In the genomic region with DNA sequence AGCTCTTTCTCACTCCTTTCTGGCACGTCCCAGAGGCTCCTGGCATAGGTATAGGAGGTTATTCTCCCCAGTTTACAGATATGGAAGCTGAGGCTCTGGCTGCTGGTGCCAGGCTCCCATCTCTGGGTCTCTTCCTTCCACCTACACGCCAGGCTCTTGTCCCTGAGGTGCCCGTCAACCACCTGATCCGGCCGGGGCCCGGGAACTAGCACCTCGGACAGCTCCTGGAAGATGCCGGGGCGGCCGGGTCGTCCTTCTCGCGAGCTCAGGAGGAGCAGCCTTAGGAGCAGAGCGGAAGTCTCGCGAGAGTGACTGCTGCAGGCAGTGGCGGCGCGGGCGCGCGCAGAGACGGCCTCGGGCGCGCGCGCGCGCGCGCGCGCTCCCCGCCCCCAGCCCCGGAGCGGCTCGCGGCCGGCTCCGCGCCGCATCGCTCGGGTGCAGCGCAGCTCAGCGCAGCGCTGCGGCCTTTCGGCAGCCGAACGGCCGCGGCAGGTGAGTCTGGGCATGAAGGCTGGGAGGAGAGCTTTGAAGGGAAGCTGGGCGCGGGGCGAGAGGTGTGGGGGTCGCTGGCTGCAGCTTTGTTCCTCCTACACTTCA, we compare ENCODE assay signal across 7 cellular contexts. TPM values are rescaled to one million over a fixed set of nuclear protein-coding genes. Genes with fewer than 3 reads are reported as not detected.
DNase-seq lines count a peak whose midpoint lies in the region; ATAC-seq, FAIRE-seq and TF ChIP-seq lines count a peak whose summit lies in the region.

A gene with protein sequence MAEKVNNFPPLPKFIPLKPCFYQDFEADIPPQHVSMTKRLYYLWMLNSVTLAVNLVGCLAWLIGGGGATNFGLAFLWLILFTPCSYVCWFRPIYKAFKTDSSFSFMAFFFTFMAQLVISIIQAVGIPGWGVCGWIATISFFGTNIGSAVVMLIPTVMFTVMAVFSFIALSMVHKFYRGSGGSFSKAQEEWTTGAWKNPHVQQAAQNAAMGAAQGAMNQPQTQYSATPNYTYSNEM (plus strand): TSS at position 382 of the 597 bp plus-strand sequence. CDS start 16,277 bp downstream, outside the sequence.

- TF ChIP-seq EP300 in HepG2 (IDR thresholded peaks at IDR 0.05; ENCODE audit: low read depth in 2 of 2, low read length in 2 of 2), result peak; percentile 18 to 27; a peak in 1 of 4 replicates
- TF ChIP-seq EP300 in HepG2 (CRISPR knock-in tag; IDR thresholded peaks at IDR 0.05; ENCODE audit: borderline replicate concordance), result no peak

- no peaks in the 10 kb centered on the region for H3K9me3 Mint-ChIP-seq in activated CD4-positive, alpha-beta memory T cell treated with anti-CD3 and anti-CD28 coated beads, Interleukin-2, amount 10 ng/mL, durations not matched to agents 7 days and 5 days

- H3K27ac ChIP-seq in duodenal mucosa (ENCODE audit: low read depth, low read length) (no peak within 1 kb of the TSS), HepG2 (ENCODE audit: extremely low read length, insufficient read depth, low read length) (peak within 1 kb of the TSS; percentile 71)

- peak within 1 kb of the TSS; percentile 78 to 86 for H3K4me3 ChIP-seq in duodenal mucosa (ENCODE audit: low read depth in 1 of 2, low read length in 2 of 2)
- peak within 1 kb of the TSS; percentile 79 to 96 (median 95) for H3K4me3 ChIP-seq in HepG2 (replicated peaks in 1 of 3; ENCODE audit: insufficient read depth in 1 of 3, low read depth in 2 of 3, low read length in 3 of 3)

- H3K9me3 ChIP-seq in duodenal mucosa (ENCODE audit: control insufficient read depth in 1 of 2, low read length in 2 of 2) (no peaks in the 10 kb centered on the region), HepG2 (ENCODE audit: low read length) (no peaks in the 10 kb centered on the region)

- H2AFZ ChIP-seq in HepG2 (ENCODE audit: low read length), result peak within 1 kb of the TSS; percentile 50

- TF ChIP-seq CTCF in HepG2 (CRISPR knock-in tag; IDR thresholded peaks at IDR 0.05), result no peak

- intact Hi-C loops in HepG2 (cut with micrococcal nuclease; ENCODE audit: unreplicated experiment), result no loop called here

- H3K36me3 ChIP-seq in duodenal mucosa (ENCODE audit: control insufficient read depth in 1 of 2, insufficient read depth in 2 of 2, low read length in 2 of 2), result no peaks in the 10 kb centered on the region
- no peaks in the 10 kb centered on the region for H3K36me3 ChIP-seq in HepG2 (replicated peaks in 1 of 2; ENCODE audit: control insufficient read depth in 1 of 2, insufficient read depth in 2 of 2, low read length in 2 of 2)

- peak; percentile 40 to 62; a peak in 1 of 4 replicates for TF ChIP-seq POLR2A in HepG2 (IDR thresholded peaks at IDR 0.05; ENCODE audit: insufficient read depth in 1 of 2, low read depth in 2 of 2, low read length in 2 of 2)

- peak; percentile 89 for DNase-seq in HK-2 (ENCODE audit: unreplicated experiment)
- peak; percentile 91 for DNase-seq in NCI-H774 (lab: John Stamatoyannopoulos, UW)
- DNase-seq in activated CD4-positive, alpha-beta memory T cell treated with anti-CD3 and anti-CD28 coated beads, Interleukin-2, amount 10 ng/mL, durations not matched to agents 7 days and 5 days, result peak; percentile 94
- DNase-seq in HepG2 (ENCODE audit: low spot score), result peak; percentile 90
- peak; percentile 93 to 94 for DNase-seq in stimulated activated CD4-positive, alpha-beta T cell treated with anti-CD3 and anti-CD28 coated beads, Interleukin-2, amount 100 ng/mL, for 24 hours

- H3K27me3 ChIP-seq in duodenal mucosa (ENCODE audit: control insufficient read depth in 1 of 2, insufficient read depth in 2 of 2, low read length in 2 of 2), result peaks cover 4 to 7% of the 10 kb centered on the region in 2 donors
- 0 out of 5 replicates have a peak, but pooled peaks cover 0 to 3% of the 10 kb centered on the region in 2 experiments for H3K27me3 ChIP-seq in HepG2 (ENCODE audit: control insufficient read depth in 1 of 2, insufficient read depth in 2 of 2, low read length in 2 of 2)

- FAIRE-seq in HepG2 (lab: Jason Lieb, UNC), result no peak

- peaks cover 19% of the 10 kb centered on the region for H3K79me2 ChIP-seq in HepG2 (ENCODE audit: insufficient read depth, low read length)

- H3K27ac Mint-ChIP-seq in activated CD4-positive, alpha-beta memory T cell treated with anti-CD3 and anti-CD28 coated beads, Interleukin-2, amount 10 ng/mL, durations not matched to agents 7 days and 5 days, result peak within 1 kb of the TSS; percentile 15

- no TSS peak for BruUV-seq in HepG2 (replicated peaks; lab: Mats Ljungman, UMichigan)

- POLR2A ChIA-PET in activated CD4-positive, alpha-beta memory T cell treated with anti-CD3 and anti-CD28 coated beads, Interleukin-2, amount 10 ng/mL, durations not matched to agents 7 days and 5 days (lab: Charles Lee), result interaction anchor here (0.7 to 2.7 kb wide), 5 partner anchors 28 to 57 kb away, joined by 3 to 10 read pairs (median 4); a partner anchor contains a TSS
- POLR2A ChIA-PET in HepG2 (lab: Yijun Ruan, JAX), result interaction anchor here (0.6 to 2.1 kb wide), 8 partner anchors 8 to 373 kb away, joined by 3 to 17 read pairs (median 5); a partner anchor contains a TSS

- H3K4me1 Mint-ChIP-seq in activated CD4-positive, alpha-beta memory T cell treated with anti-CD3 and anti-CD28 coated beads, Interleukin-2, amount 10 ng/mL, durations not matched to agents 7 days and 5 days, result peaks cover 16% of the 10 kb centered on the region

- H3K9ac ChIP-seq in duodenal mucosa (ENCODE audit: low read depth in 1 of 2, low read length in 2 of 2) (peak within 1 kb of the TSS; percentile 72), HepG2 (ENCODE audit: insufficient read depth, low read depth, low read length) (peak within 1 kb of the TSS; percentile 62)

- H3K4me1 ChIP-seq in duodenal mucosa (ENCODE audit: control insufficient read depth in 1 of 2, insufficient read depth in 2 of 2, low read length in 2 of 2), result peaks cover 25 to 30% of the 10 kb centered on the region in 2 donors
- H3K4me1 ChIP-seq in HepG2 (ENCODE audit: insufficient read depth, low read length), result peaks cover 21% of the 10 kb centered on the region

- in situ Hi-C loops in HepG2 (cut with HindIII; ENCODE audit: extremely low pct_ligation_motif_present, low pct_unique_long_range_greater_than_20kb), result no loop called here

- no peaks in the 10 kb centered on the region; the same call in 1 of the 2 replicates for H4K20me1 ChIP-seq in HepG2 (ENCODE audit: insufficient read depth, low read length)

- TF ChIP-seq RAD21 in HepG2 (CRISPR knock-in tag; IDR thresholded peaks at IDR 0.05), result no peak

- CTCF ChIA-PET in activated CD4-positive, alpha-beta memory T cell treated with anti-CD3 and anti-CD28 coated beads, Interleukin-2, amount 10 ng/mL, durations not matched to agents 7 days and 5 days (lab: Charles Lee), result interaction anchor here (0.6 to 1.7 kb wide), 7 partner anchors 17 to 348 kb away, joined by 3 to 7 read pairs (median 3); a partner anchor contains a TSS
- CTCF ChIA-PET in HepG2 (lab: Yijun Ruan, JAX; ENCODE audit: low intra/inter-chr PET ratio, low total read pairs), result no interaction called here

- WGBS in HepG2 (ENCODE audit: low lambda C conversion rate), result 1% methylated on average over 18 of the region's 58 CpGs

- H3K36me3 Mint-ChIP-seq in activated CD4-positive, alpha-beta memory T cell treated with anti-CD3 and anti-CD28 coated beads, Interleukin-2, amount 10 ng/mL, durations not matched to agents 7 days and 5 days (ENCODE audit: low read depth), result no peaks in the 10 kb centered on the region

- peaks cover 44% of the 10 kb centered on the region for H3K27me3 Mint-ChIP-seq in activated CD4-positive, alpha-beta memory T cell treated with anti-CD3 and anti-CD28 coated beads, Interleukin-2, amount 10 ng/mL, durations not matched to agents 7 days and 5 days

- H3K4me3 Mint-ChIP-seq in activated CD4-positive, alpha-beta memory T cell treated with anti-CD3 and anti-CD28 coated beads, Interleukin-2, amount 10 ng/mL, durations not matched to agents 7 days and 5 days, result peak within 1 kb of the TSS; percentile 71

- peak; percentile 76 for ATAC-seq in GM18861 (IDR thresholded peaks at IDR 0.05; ENCODE audit: unreplicated experiment)
- peak; percentile 76 for ATAC-seq in HepG2

- peak within 1 kb of the TSS; percentile 96 for H3K4me2 ChIP-seq in HepG2 (ENCODE audit: low read depth, low read length)

RNA-seq across cellular contexts. Expression of the gene that starts here (rescaled TPM):
- total RNA-seq in activated CD4-positive, alpha-beta memory T cell treated with anti-CD3 and anti-CD28 coated beads, Interleukin-2, amount 10 ng/mL, durations not matched to agents 7 days and 5 days, result under 1 TPM; 0.60 to 0.81 TPM
- 31.1 and 34.3 TPM in 2 replicates for total RNA-seq in HepG2 (2016; rRNA removed; fragmentation: Illumina TruSeq; extraction: Trizol)
- total RNA-seq in HepG2 (2016; cell fraction: cytosol; rRNA removed; fragmentation: Illumina TruSeq; extraction: Trizol; ENCODE audit: low read depth), result 18.1 and 20.2 TPM in 2 replicates
- total RNA-seq in HepG2 (2016; cell fraction: insoluble cytoplasmic fraction; rRNA removed; fragmentation: Illumina TruSeq; extraction: Trizol), result 28.9 and 30.0 TPM in 2 replicates
- total RNA-seq in HepG2 (2016; cell fraction: membrane; rRNA removed; fragmentation: Illumina TruSeq; extraction: Trizol), result 51.8 and 60.3 TPM in 2 replicates
- total RNA-seq in HepG2 (2016; cell fraction: nucleus; rRNA removed; fragmentation: Illumina TruSeq; extraction: Trizol), result 18.6 and 23.6 TPM in 2 replicates
- polyA plus RNA-seq in HepG2 (2011; rRNA removed), result 49.0 and 58.1 TPM in 2 replicates
- 46.5 and 47.4 TPM in 2 replicates for polyA plus RNA-seq in HepG2 (2011; cell fraction: cytosol; rRNA removed)
- polyA plus RNA-seq in HepG2 (2011; cell fraction: nucleus; rRNA removed), result 39.9 and 45.6 TPM in 2 replicates
- 23.3 and 23.6 TPM in 2 replicates for polyA plus RNA-seq in HepG2 (2012)
- polyA plus RNA-seq in HepG2 (2016; cell fraction: cytosol; fragmentation: Illumina TruSeq; extraction: Trizol; ENCODE audit: low read depth), result 30.8 and 37.6 TPM in 2 replicates
- 43.3 and 47.6 TPM in 2 replicates for polyA plus RNA-seq in HepG2 (2016; cell fraction: insoluble cytoplasmic fraction; fragmentation: Illumina TruSeq; extraction: Trizol; ENCODE audit: low read depth)
- 77.2 and 78.4 TPM in 2 replicates for polyA plus RNA-seq in HepG2 (2016; cell fraction: membrane; fragmentation: Illumina TruSeq; extraction: Trizol; ENCODE audit: low read depth)
- polyA plus RNA-seq in HepG2 (2016; cell fraction: nucleus; fragmentation: Illumina TruSeq; extraction: Trizol; ENCODE audit: insufficient read depth, low read depth), result 46.8 and 52.7 TPM in 2 replicates
- polyA minus RNA-seq in HepG2 (2011; rRNA and poly(A)+ RNA removed; ENCODE audit: low replicate concordance), result 10.5 and 79.6 TPM in 2 replicates
- 15.0 and 19.5 TPM in 2 replicates for polyA minus RNA-seq in HepG2 (2011; cell fraction: cytosol; rRNA and poly(A)+ RNA removed)
- 7.2 and 10.4 TPM in 2 replicates for polyA minus RNA-seq in HepG2 (2011; cell fraction: nucleus; rRNA and poly(A)+ RNA removed)

Comparison
In these comparisons a context has a peak if more than half of its experiments do, and no peak if none do; other contexts are left out.
1. RNA of the gene that starts here (total RNA-seq): 18.1 to 60.3 TPM in HepG2; 0.60 to 0.81 TPM in activated CD4-positive, alpha-beta memory T cell treated with anti-CD3 and anti-CD28 coated beads, Interleukin-2, amount 10 ng/mL, durations not matched to agents 7 days and 5 days; every median in the first group is over 10 times any median in the second.
2. Peak in DNase-seq in activated CD4-positive, alpha-beta memory T cell treated with anti-CD3 and anti-CD28 coated beads, Interleukin-2, amount 10 ng/mL, durations not matched to agents 7 days and 5 days; RNA of the gene not detected or under 1 TPM.
3. Peak in every context shown above with its lines, with median percentiles within 50 percentile points of each other: DNase-seq.